Comparison of ENCODE assay signal across 1 cellular context in the genomic region with DNA sequence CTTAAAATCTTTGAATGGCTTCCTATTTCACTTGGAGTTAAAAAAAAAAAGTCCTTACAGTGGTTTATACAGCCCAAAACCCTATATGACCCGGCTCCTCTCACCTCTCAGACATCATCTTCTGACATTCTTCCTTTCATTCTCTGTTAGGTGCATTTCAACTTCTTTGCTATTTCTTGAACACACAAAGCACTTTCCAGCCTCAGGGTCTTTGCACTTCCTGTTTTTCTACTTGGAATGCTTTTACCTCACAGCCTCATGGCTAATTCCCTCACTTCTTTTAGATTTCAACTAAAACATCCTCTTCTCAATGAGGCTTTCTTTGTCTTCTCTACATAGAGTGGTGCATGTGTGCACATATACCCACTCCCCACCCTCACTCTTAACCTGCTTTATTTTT.
TF ChIP-seq lines count a peak whose summit lies in the region.

No MANE protein-coding gene starts in this region.

TF ChIP-seq in GM23338, 12 proteins besides CTCF, POLR2A, EP300 and RAD21 (continued from another document):
- TF ChIP-seq, protein P1, sequence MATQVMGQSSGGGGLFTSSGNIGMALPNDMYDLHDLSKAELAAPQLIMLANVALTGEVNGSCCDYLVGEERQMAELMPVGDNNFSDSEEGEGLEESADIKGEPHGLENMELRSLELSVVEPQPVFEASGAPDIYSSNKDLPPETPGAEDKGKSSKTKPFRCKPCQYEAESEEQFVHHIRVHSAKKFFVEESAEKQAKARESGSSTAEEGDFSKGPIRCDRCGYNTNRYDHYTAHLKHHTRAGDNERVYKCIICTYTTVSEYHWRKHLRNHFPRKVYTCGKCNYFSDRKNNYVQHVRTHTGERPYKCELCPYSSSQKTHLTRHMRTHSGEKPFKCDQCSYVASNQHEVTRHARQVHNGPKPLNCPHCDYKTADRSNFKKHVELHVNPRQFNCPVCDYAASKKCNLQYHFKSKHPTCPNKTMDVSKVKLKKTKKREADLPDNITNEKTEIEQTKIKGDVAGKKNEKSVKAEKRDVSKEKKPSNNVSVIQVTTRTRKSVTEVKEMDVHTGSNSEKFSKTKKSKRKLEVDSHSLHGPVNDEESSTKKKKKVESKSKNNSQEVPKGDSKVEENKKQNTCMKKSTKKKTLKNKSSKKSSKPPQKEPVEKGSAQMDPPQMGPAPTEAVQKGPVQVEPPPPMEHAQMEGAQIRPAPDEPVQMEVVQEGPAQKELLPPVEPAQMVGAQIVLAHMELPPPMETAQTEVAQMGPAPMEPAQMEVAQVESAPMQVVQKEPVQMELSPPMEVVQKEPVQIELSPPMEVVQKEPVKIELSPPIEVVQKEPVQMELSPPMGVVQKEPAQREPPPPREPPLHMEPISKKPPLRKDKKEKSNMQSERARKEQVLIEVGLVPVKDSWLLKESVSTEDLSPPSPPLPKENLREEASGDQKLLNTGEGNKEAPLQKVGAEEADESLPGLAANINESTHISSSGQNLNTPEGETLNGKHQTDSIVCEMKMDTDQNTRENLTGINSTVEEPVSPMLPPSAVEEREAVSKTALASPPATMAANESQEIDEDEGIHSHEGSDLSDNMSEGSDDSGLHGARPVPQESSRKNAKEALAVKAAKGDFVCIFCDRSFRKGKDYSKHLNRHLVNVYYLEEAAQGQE (IDR thresholded peaks at IDR 0.05; ENCODE audit: unreplicated experiment) = no peak
- TF ChIP-seq, protein P2, sequence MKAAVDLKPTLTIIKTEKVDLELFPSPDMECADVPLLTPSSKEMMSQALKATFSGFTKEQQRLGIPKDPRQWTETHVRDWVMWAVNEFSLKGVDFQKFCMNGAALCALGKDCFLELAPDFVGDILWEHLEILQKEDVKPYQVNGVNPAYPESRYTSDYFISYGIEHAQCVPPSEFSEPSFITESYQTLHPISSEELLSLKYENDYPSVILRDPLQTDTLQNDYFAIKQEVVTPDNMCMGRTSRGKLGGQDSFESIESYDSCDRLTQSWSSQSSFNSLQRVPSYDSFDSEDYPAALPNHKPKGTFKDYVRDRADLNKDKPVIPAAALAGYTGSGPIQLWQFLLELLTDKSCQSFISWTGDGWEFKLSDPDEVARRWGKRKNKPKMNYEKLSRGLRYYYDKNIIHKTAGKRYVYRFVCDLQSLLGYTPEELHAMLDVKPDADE (IDR thresholded peaks at IDR 0.05) = no peak
- TF ChIP-seq NANOG (IDR thresholded peaks at IDR 0.05; ENCODE audit: borderline replicate concordance) (no peak), CREB1 (CRISPR knock-in tag; IDR thresholded peaks at IDR 0.05; ENCODE audit: low read depth) (no peak), ZNF331 (CRISPR knock-in tag; IDR thresholded peaks at IDR 0.05; ENCODE audit: low read depth) (no peak), JUNB (IDR thresholded peaks at IDR 0.05; ENCODE audit: unreplicated experiment) (no peak), POLR2AphosphoS5 (IDR thresholded peaks at IDR 0.05; ENCODE audit: low read depth) (no peak), STAT1 (IDR thresholded peaks at IDR 0.05; ENCODE audit: unreplicated experiment) (no peak)
- TF ChIP-seq, protein P3, sequence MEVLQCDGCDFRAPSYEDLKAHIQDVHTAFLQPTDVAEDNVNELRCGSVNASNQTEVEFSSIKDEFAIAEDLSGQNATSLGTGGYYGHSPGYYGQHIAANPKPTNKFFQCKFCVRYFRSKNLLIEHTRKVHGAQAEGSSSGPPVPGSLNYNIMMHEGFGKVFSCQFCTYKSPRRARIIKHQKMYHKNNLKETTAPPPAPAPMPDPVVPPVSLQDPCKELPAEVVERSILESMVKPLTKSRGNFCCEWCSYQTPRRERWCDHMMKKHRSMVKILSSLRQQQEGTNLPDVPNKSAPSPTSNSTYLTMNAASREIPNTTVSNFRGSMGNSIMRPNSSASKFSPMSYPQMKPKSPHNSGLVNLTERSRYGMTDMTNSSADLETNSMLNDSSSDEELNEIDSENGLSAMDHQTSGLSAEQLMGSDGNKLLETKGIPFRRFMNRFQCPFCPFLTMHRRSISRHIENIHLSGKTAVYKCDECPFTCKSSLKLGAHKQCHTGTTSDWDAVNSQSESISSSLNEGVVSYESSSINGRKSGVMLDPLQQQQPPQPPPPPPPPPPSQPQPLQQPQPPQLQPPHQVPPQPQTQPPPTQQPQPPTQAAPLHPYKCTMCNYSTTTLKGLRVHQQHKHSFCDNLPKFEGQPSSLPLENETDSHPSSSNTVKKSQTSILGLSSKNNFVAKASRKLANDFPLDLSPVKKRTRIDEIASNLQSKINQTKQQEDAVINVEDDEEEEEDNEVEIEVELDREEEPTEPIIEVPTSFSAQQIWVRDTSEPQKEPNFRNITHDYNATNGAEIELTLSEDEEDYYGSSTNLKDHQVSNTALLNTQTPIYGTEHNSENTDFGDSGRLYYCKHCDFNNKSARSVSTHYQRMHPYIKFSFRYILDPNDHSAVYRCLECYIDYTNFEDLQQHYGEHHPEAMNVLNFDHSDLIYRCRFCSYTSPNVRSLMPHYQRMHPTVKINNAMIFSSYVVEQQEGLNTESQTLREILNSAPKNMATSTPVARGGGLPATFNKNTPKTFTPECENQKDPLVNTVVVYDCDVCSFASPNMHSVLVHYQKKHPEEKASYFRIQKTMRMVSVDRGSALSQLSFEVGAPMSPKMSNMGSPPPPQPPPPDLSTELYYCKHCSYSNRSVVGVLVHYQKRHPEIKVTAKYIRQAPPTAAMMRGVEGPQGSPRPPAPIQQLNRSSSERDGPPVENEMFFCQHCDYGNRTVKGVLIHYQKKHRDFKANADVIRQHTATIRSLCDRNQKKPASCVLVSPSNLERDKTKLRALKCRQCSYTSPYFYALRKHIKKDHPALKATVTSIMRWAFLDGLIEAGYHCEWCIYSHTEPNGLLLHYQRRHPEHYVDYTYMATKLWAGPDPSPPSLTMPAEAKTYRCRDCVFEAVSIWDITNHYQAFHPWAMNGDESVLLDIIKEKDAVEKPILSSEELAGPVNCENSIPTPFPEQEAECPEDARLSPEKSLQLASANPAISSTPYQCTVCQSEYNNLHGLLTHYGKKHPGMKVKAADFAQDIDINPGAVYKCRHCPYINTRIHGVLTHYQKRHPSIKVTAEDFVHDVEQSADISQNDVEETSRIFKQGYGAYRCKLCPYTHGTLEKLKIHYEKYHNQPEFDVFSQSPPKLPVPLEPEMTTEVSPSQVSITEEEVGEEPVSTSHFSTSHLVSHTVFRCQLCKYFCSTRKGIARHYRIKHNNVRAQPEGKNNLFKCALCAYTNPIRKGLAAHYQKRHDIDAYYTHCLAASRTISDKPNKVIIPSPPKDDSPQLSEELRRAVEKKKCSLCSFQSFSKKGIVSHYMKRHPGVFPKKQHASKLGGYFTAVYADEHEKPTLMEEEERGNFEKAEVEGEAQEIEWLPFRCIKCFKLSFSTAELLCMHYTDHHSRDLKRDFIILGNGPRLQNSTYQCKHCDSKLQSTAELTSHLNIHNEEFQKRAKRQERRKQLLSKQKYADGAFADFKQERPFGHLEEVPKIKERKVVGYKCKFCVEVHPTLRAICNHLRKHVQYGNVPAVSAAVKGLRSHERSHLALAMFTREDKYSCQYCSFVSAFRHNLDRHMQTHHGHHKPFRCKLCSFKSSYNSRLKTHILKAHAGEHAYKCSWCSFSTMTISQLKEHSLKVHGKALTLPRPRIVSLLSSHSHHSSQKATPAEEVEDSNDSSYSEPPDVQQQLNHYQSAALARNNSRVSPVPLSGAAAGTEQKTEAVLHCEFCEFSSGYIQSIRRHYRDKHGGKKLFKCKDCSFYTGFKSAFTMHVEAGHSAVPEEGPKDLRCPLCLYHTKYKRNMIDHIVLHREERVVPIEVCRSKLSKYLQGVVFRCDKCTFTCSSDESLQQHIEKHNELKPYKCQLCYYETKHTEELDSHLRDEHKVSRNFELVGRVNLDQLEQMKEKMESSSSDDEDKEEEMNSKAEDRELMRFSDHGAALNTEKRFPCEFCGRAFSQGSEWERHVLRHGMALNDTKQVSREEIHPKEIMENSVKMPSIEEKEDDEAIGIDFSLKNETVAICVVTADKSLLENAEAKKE (CRISPR knock-in tag; IDR thresholded peaks at IDR 0.05) = no peak
